17 cellular contexts compared by ENCODE assay signal in genomic region chr21:27035791-27036190, GRCh38.
"Had no signal": no experiment of that assay in that cellular context is flagged by ENCODE, and none has a peak within 500 bp of the region (broad histone marks: within the 10 kb centered on the region; RNA-seq: fewer than 3 reads in every experiment).

No MANE protein-coding gene starts in this region.

- H3K4me3 ChIP-seq: dorsolateral prefrontal cortex, left lung, prostate gland, tibial artery, uterus had no signal

- DNase-seq: activated CD4-positive, alpha-beta T cell treated with anti-CD3 and anti-CD28 coated beads for 1 hour; activated CD4-positive, alpha-beta T cell treated with anti-CD3 and anti-CD28 coated beads, Interleukin-2, amount 50 U/mL, for 48 hours; activated gamma-delta T cell treated with Interleukin-2 at 50 U/mL for 16 hours; endodermal cell; head of caudate nucleus; left lung; mammary epithelial cell; right cardiac atrium; stimulated activated naive CD8-positive, alpha-beta T cell treated with anti-CD3 and anti-CD28 coated beads, Interleukin-15, Interleukin-2, amounts not matched to agents 100 U/mL and 50 U/mL, for 24 hours; T-helper 2 cell; tibial artery; uterus; WERI-Rb-1 had no signal

- ATAC-seq: left lung; right cardiac atrium; stimulated activated naive CD8-positive, alpha-beta T cell treated with anti-CD3 and anti-CD28 coated beads, Interleukin-15, Interleukin-2, amounts not matched to agents 100 U/mL and 50 U/mL, for 24 hours had no signal

- H3K9me3 Mint-ChIP-seq: endodermal cell had no signal

- H3K36me3 Mint-ChIP-seq: activated naive CD8-positive, alpha-beta T cell had no signal

- H3K4me3 Mint-ChIP-seq: activated naive CD8-positive, alpha-beta T cell; activated T-helper 1 cell treated with anti-CD3 and anti-CD28 coated beads, Interleukin-12 subunit alpha, Interleukin-12 subunit beta, Interleukin-2, Interleukin-4 antibody, amounts not matched to agents 30 ng/mL and 10 ng/mL and 1 ng/mL, durations not matched to agents 14 hours and 24 hours and 36 hours; endodermal cell had no signal

- H3K27ac ChIP-seq: left lung, prostate gland, tibial artery, WERI-Rb-1 had no signal

- H3K4me1 ChIP-seq: left lung, prostate gland, tibial artery, uterus had no signal

- H3K36me3 ChIP-seq: left lung, prostate gland, tibial artery, uterus, WERI-Rb-1 had no signal

- H3K27ac Mint-ChIP-seq: activated naive CD8-positive, alpha-beta T cell; activated T-helper 1 cell treated with anti-CD3 and anti-CD28 coated beads, Interleukin-12 subunit alpha, Interleukin-12 subunit beta, Interleukin-2, Interleukin-4 antibody, amounts not matched to agents 30 ng/mL and 10 ng/mL and 1 ng/mL, durations not matched to agents 14 hours and 24 hours and 36 hours; endodermal cell had no signal

- H3K9me3 ChIP-seq: left lung, prostate gland, tibial artery, uterus had no signal

- H3K27me3 Mint-ChIP-seq: activated naive CD8-positive, alpha-beta T cell had no signal

- H3K27me3 ChIP-seq: dorsolateral prefrontal cortex, left lung, tibial artery, uterus had no signal
